In the genomic region with DNA sequence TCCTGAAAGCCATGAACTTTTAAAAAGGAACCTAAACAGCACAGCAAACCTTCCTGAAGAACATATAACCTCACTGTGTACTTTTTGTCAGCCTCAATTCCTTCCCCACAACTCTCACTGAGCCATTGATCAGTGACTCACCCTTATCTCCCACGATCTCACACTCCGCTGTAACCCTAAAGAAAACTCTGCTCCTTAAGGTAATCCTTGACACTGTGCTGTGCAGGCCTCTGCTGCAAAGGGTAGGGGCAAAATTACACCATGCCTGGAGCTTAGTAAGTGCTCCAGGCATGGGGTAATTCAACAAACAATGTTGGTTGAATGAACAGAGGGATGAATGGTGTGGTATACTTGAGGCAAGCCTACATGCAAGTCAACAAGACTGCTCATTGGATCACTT, we compare ENCODE assay signal across 12 cellular contexts.
DNase-seq lines count a peak whose midpoint lies in the region; ATAC-seq and TF ChIP-seq lines count a peak whose summit lies in the region.
"Had no signal": no experiment of that assay in that cellular context is flagged by ENCODE, and none has a peak within 500 bp of the region (broad histone marks: within the 10 kb centered on the region; RNA-seq: fewer than 3 reads in every experiment).

No MANE protein-coding gene starts in this region.

- H2AFZ ChIP-seq in SK-N-SH (ENCODE audit: low read depth): no peak overlapping the region

- H3K4me1 ChIP-seq in SK-N-SH (ENCODE audit: control insufficient read depth in 1 of 2, insufficient read depth in 2 of 2, low read depth in 1 of 2, low read length in 1 of 2): no peaks in the 10 kb centered on the region
- H3K4me1 ChIP-seq in SJCRH30: no peaks in the 10 kb centered on the region; the same call in 1 of the 2 replicates

- no peaks in the 10 kb centered on the region for H3K9me2 ChIP-seq in SK-N-SH

- no peak overlapping the region for H3K9ac ChIP-seq in SK-N-SH

- no peaks in the 10 kb centered on the region for H3K9me3 Mint-ChIP-seq in activated naive CD4-positive, alpha-beta T cell treated with anti-CD3 and anti-CD28 coated beads, Interleukin-2, amount 50 U/mL, for 24 hours

- DNase-seq in activated naive CD4-positive, alpha-beta T cell treated with anti-CD3 and anti-CD28 coated beads, Interleukin-2, amount 50 U/mL, for 16 hours: no peak
- DNase-seq in SK-N-SH (no peak), fibroblast of villous mesenchyme (ENCODE audit: low read depth) (peak; percentile 40), SJCRH30 (no peak), cardiac septum (ENCODE audit: low spot score) (no peak)
- DNase-seq in stimulated activated CD8-positive, alpha-beta memory T cell treated with anti-CD3 and anti-CD28 coated beads, Interleukin-15, amount 100 ng/mL, for 48 hours (ENCODE audit: low read depth in 2 of 2): peak; percentile 7 to 17
- DNase-seq: DMS53, NCI-H2171 treated with DMSO at 0.1 percent for 48 hours, T1000 had no signal

- peak in 1 of 2 experiments; percentile 27; a peak in 1 of 4 replicates for TF ChIP-seq EP300 in SK-N-SH (IDR thresholded peaks at IDR 0.05; ENCODE audit: borderline replicate concordance in 1 of 2, low read depth in 1 of 2, low read length in 1 of 2)

- H3K4me3 ChIP-seq in SK-N-SH (ENCODE audit: low read depth in 2 of 2, low read length in 1 of 2) (no peak overlapping the region), fibroblast of villous mesenchyme (ENCODE audit: low read depth, low read length) (no peak overlapping the region), SJCRH30 (no peak overlapping the region)
- H3K4me3 ChIP-seq: skin epidermis had no signal

- peak overlapping the region; percentile 41 for H3K27ac Mint-ChIP-seq in activated naive CD4-positive, alpha-beta T cell treated with anti-CD3 and anti-CD28 coated beads, Interleukin-2, amount 50 U/mL, for 24 hours

- no peak overlapping the region for H3K4me3 Mint-ChIP-seq in activated naive CD4-positive, alpha-beta T cell treated with anti-CD3 and anti-CD28 coated beads, Interleukin-2, amount 50 U/mL, for 24 hours

- H3K36me3 ChIP-seq in SK-N-SH (replicated peaks in 1 of 2; ENCODE audit: control insufficient read depth in 1 of 2, insufficient read depth in 2 of 2, low read length in 1 of 2): no peaks in the 10 kb centered on the region
- H3K36me3 ChIP-seq in SJCRH30: no peaks in the 10 kb centered on the region

- no peaks in the 10 kb centered on the region for H3K27me3 Mint-ChIP-seq in activated naive CD4-positive, alpha-beta T cell treated with anti-CD3 and anti-CD28 coated beads, Interleukin-2, amount 50 U/mL, for 24 hours

- CTCF ChIA-PET in SK-N-SH (lab: Yijun Ruan, JAX): no interaction called here

- POLR2A ChIA-PET in SK-N-SH (lab: Yijun Ruan, JAX): no interaction called here

- no peaks in the 10 kb centered on the region for H3K79me2 ChIP-seq in SK-N-SH (ENCODE audit: insufficient read depth)

- TF ChIP-seq CTCF in SK-N-SH (IDR thresholded peaks at IDR 0.05) (no peak), fibroblast of villous mesenchyme (IDR thresholded peaks at IDR 0.05; ENCODE audit: insufficient read depth, low read depth, low read length) (no peak)

- no peaks in the 10 kb centered on the region for H3F3A ChIP-seq in SK-N-SH (replicated peaks; ENCODE audit: insufficient read depth)

- no peak for TF ChIP-seq RAD21 in SK-N-SH (IDR thresholded peaks at IDR 0.05; ENCODE audit: low read length)

- WGBS in SK-N-SH (ENCODE audit: low lambda C conversion rate): 36% methylated on average over 2 of the region's 2 CpGs

- H3K27me3 ChIP-seq in SK-N-SH (ENCODE audit: insufficient read depth): no peaks in the 10 kb centered on the region
- H3K27me3 ChIP-seq in SJCRH30: no peaks in the 10 kb centered on the region

- H3K9me3 ChIP-seq in SK-N-SH (no peaks in the 10 kb centered on the region), SJCRH30 (replicated peaks) (peaks cover 2% of the 10 kb centered on the region; the same call in 1 of the 2 replicates)

- no peak overlapping the region for H3K27ac ChIP-seq in SK-N-SH (ENCODE audit: low read depth in 2 of 2, low read length in 1 of 2)
- H3K27ac ChIP-seq in SJCRH30: no peak overlapping the region
- H3K27ac ChIP-seq: skin epidermis had no signal

- H3K4me1 Mint-ChIP-seq in activated naive CD4-positive, alpha-beta T cell treated with anti-CD3 and anti-CD28 coated beads, Interleukin-2, amount 50 U/mL, for 24 hours: peaks cover 3% of the 10 kb centered on the region

- ATAC-seq in HG03175 (IDR thresholded peaks at IDR 0.05; ENCODE audit: unreplicated experiment): no peak

- no peak overlapping the region for H3K4me2 ChIP-seq in SK-N-SH

- H4K20me1 ChIP-seq in SK-N-SH (ENCODE audit: insufficient read depth): no peaks in the 10 kb centered on the region

- peaks cover 8% of the 10 kb centered on the region for H3K36me3 Mint-ChIP-seq in activated naive CD4-positive, alpha-beta T cell treated with anti-CD3 and anti-CD28 coated beads, Interleukin-2, amount 50 U/mL, for 24 hours

- intact Hi-C loops in cardiac septum (cut with DNase I): no loop called here

TF ChIP-seq in SK-N-SH, 30 proteins besides CTCF, POLR2A, EP300 and RAD21 (continues in another document):
- TF ChIP-seq, protein P1, sequence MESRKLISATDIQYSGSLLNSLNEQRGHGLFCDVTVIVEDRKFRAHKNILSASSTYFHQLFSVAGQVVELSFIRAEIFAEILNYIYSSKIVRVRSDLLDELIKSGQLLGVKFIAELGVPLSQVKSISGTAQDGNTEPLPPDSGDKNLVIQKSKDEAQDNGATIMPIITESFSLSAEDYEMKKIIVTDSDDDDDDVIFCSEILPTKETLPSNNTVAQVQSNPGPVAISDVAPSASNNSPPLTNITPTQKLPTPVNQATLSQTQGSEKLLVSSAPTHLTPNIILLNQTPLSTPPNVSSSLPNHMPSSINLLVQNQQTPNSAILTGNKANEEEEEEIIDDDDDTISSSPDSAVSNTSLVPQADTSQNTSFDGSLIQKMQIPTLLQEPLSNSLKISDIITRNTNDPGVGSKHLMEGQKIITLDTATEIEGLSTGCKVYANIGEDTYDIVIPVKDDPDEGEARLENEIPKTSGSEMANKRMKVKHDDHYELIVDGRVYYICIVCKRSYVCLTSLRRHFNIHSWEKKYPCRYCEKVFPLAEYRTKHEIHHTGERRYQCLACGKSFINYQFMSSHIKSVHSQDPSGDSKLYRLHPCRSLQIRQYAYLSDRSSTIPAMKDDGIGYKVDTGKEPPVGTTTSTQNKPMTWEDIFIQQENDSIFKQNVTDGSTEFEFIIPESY (IDR thresholded peaks at IDR 0.05; ENCODE audit: borderline replicate concordance, low read depth): no peak
- TF ChIP-seq TEAD4 (IDR thresholded peaks at IDR 0.05; ENCODE audit: borderline replicate concordance, insufficient read depth) (no peak), GABPA (IDR thresholded peaks at IDR 0.05; ENCODE audit: low read depth) (no peak), EZH2phosphoT487 (IDR thresholded peaks at IDR 0.05; ENCODE audit: borderline replicate concordance, low read depth) (no peak), FOSL2 (IDR thresholded peaks at IDR 0.05; ENCODE audit: borderline replicate concordance, low read depth) (peak; percentile 74; the same call in 1 of the 2 replicates), FOXJ3 (CRISPR knock-in tag; IDR thresholded peaks at IDR 0.05) (no peak), CHD2 (IDR thresholded peaks at IDR 0.05; ENCODE audit: low read length, partially characterized antibody) (no peak), TAF1 (IDR thresholded peaks at IDR 0.05; ENCODE audit: borderline replicate concordance, low read depth, low read length) (no peak), YY1 (IDR thresholded peaks at IDR 0.05; ENCODE audit: low read depth) (no peak), POLR2AphosphoS5 (IDR thresholded peaks at IDR 0.05; ENCODE audit: low read depth, low read length) (no peak), NRF1 (IDR thresholded peaks at IDR 0.05; ENCODE audit: low read depth, low read length) (no peak), RXRA (IDR thresholded peaks at IDR 0.05; ENCODE audit: borderline replicate concordance, low read depth) (no peak), RFX5 (IDR thresholded peaks at IDR 0.05; ENCODE audit: low read length) (no peak), NFIC (IDR thresholded peaks at IDR 0.05; ENCODE audit: borderline replicate concordance) (0 out of 2 replicates have a peak, but pooled peaks have one; percentile 27), FOXM1 (IDR thresholded peaks at IDR 0.05; ENCODE audit: low read depth) (no peak), MEF2A (IDR thresholded peaks at IDR 0.05; ENCODE audit: borderline replicate concordance, low read depth) (no peak)
- TF ChIP-seq, protein P2, sequence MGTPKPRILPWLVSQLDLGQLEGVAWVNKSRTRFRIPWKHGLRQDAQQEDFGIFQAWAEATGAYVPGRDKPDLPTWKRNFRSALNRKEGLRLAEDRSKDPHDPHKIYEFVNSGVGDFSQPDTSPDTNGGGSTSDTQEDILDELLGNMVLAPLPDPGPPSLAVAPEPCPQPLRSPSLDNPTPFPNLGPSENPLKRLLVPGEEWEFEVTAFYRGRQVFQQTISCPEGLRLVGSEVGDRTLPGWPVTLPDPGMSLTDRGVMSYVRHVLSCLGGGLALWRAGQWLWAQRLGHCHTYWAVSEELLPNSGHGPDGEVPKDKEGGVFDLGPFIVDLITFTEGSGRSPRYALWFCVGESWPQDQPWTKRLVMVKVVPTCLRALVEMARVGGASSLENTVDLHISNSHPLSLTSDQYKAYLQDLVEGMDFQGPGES (IDR thresholded peaks at IDR 0.05; ENCODE audit: low read depth, low read length): no peak
- TF ChIP-seq, protein P3, sequence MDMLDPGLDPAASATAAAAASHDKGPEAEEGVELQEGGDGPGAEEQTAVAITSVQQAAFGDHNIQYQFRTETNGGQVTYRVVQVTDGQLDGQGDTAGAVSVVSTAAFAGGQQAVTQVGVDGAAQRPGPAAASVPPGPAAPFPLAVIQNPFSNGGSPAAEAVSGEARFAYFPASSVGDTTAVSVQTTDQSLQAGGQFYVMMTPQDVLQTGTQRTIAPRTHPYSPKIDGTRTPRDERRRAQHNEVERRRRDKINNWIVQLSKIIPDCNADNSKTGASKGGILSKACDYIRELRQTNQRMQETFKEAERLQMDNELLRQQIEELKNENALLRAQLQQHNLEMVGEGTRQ (IDR thresholded peaks at IDR 0.05; ENCODE audit: borderline replicate concordance, low read depth, low read length): no peak
- TF ChIP-seq, protein P4, sequence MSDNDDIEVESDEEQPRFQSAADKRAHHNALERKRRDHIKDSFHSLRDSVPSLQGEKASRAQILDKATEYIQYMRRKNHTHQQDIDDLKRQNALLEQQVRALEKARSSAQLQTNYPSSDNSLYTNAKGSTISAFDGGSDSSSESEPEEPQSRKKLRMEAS (IDR thresholded peaks at IDR 0.05; ENCODE audit: low read depth): no peak
- TF ChIP-seq, protein P5, sequence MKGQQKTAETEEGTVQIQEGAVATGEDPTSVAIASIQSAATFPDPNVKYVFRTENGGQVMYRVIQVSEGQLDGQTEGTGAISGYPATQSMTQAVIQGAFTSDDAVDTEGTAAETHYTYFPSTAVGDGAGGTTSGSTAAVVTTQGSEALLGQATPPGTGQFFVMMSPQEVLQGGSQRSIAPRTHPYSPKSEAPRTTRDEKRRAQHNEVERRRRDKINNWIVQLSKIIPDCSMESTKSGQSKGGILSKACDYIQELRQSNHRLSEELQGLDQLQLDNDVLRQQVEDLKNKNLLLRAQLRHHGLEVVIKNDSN (IDR thresholded peaks at IDR 0.05; ENCODE audit: borderline replicate concordance, low read depth): no peak

Comparison
In these comparisons a context has a peak if more than half of its experiments do, and no peak if none do; other contexts are left out.
1. DNase-seq: peak in fibroblast of villous mesenchyme (single experiment) and stimulated activated CD8-positive, alpha-beta memory T cell treated with anti-CD3 and anti-CD28 coated beads, Interleukin-15, amount 100 ng/mL, for 48 hours (2 of 2); none in activated naive CD4-positive, alpha-beta T cell treated with anti-CD3 and anti-CD28 coated beads, Interleukin-2, amount 50 U/mL, for 16 hours (single experiment), SK-N-SH (single experiment), SJCRH30 (0 of 2) and cardiac septum (single experiment).